14 cellular contexts compared by ENCODE assay signal in the genomic region with DNA sequence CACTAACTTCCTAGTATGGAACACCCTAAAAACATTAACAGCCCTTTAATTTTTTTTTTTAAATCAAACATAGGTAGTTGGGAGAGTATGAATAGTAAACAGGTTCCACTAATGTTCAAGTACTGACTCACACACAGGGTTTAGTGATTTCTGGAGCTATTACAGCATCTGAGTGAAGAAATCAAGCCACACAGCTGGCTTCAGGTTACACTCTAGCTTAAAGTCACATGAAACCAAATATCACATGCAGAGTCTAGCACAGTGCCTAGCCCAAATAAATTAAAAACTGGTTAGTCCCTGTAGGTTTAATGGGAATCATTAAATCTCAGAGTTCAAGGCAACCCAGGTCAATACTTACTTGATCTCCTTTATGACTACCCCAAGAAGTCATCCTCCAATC. TPM values are rescaled to one million over a fixed set of nuclear protein-coding genes. Genes with fewer than 3 reads are reported as not detected.
A peak's percentile ranks its signal among the peaks of the same experiment; 100 is the strongest.
DNase-seq lines count a peak whose midpoint lies in the region; ATAC-seq and TF ChIP-seq lines count a peak whose summit lies in the region.
"Had no signal": no experiment of that assay in that cellular context is flagged by ENCODE, and none has a peak within 500 bp of the region (broad histone marks: within the 10 kb centered on the region; RNA-seq: fewer than 3 reads in every experiment).

No MANE protein-coding gene starts in this region.

- no peak overlapping the region for H2BK120ac ChIP-seq in IMR-90 (ENCODE audit: low read depth, low read length)
- H2BK120ac ChIP-seq in mesenchymal stem cell (ENCODE audit: low read depth, low read length) = no peak overlapping the region

- H4K8ac ChIP-seq in IMR-90 (ENCODE audit: low read depth in 2 of 2, low read length in 2 of 2) = no peak overlapping the region
- no peak overlapping the region for H4K8ac ChIP-seq in mesenchymal stem cell (ENCODE audit: low read length)

- H3K23ac ChIP-seq in IMR-90 (ENCODE audit: low read depth, low read length) (peak overlapping the region; percentile 7; the same call in 1 of the 2 replicates), mesenchymal stem cell (ENCODE audit: low read length in 2 of 2) (no peak overlapping the region)

- TF ChIP-seq CTCF in BJ (IDR thresholded peaks at IDR 0.05; ENCODE audit: insufficient read depth, low read depth, low read length) (no peak), IMR-90 (conservative IDR thresholded peaks at IDR 0.05; ENCODE audit: low read depth, low read length) (no peak), osteocyte (IDR thresholded peaks at IDR 0.05) (no peak)

- H3K27ac Mint-ChIP-seq in osteocyte (ENCODE audit: unreplicated experiment) (no peak overlapping the region), T-cell (no peak overlapping the region)
- H3K27ac Mint-ChIP-seq: T-helper 1 cell treated with Interleukin-12 subunit alpha and Interleukin-12 subunit beta and Interleukin-4 antibody, amounts not matched to agents 30 μg/mL and 1 μg/mL, for 36 hours had no signal

- intact Hi-C loops in IMR-90 (cut with micrococcal nuclease) (no loop called here), posterior cingulate gyrus (cut with DNase I) (no loop called here)

- H3K9me1 ChIP-seq in IMR-90 (ENCODE audit: insufficient read depth, low read length) = no peaks in the 10 kb centered on the region; the same call in 1 of the 2 replicates

- H3K79me1 ChIP-seq in IMR-90 (ENCODE audit: low read depth in 1 of 2, low read length in 2 of 2) (peaks cover 4 to 46% of the 10 kb centered on the region in 2 experiments), mesenchymal stem cell (replicated peaks; ENCODE audit: low read length, poor library complexity, severe bottlenecking) (peaks cover 23% of the 10 kb centered on the region)

- no peak overlapping the region for H3K14ac ChIP-seq in IMR-90 (replicated peaks; ENCODE audit: low read depth, low read length)
- H3K14ac ChIP-seq in mesenchymal stem cell (ENCODE audit: low read length in 2 of 2) = no peak overlapping the region

- H3K9ac ChIP-seq in IMR-90 (ENCODE audit: low read depth, low read length) (no peak overlapping the region), duodenal mucosa (ENCODE audit: low read depth in 1 of 2, low read length in 2 of 2) (no peak overlapping the region), mesenchymal stem cell (ENCODE audit: low read length) (no peak overlapping the region)

- no peak overlapping the region for H2BK20ac ChIP-seq in IMR-90 (ENCODE audit: low read depth, low read length)

- H3K36me3 ChIP-seq in BJ (ENCODE audit: control insufficient read depth, insufficient read depth, low read length) = no peaks in the 10 kb centered on the region
- no peaks in the 10 kb centered on the region for H3K36me3 ChIP-seq in IMR-90 (ENCODE audit: control insufficient read depth, insufficient read depth, low read length)
- H3K36me3 ChIP-seq in duodenal mucosa (ENCODE audit: control insufficient read depth in 1 of 2, insufficient read depth in 2 of 2, low read length in 2 of 2) = peaks cover 0 to 5% of the 10 kb centered on the region in 2 donors
- H3K36me3 ChIP-seq in mesenchymal stem cell (ENCODE audit: control insufficient read depth in 1 of 2, insufficient read depth in 2 of 2, low read depth in 1 of 2, low read length in 2 of 2) = peaks cover 0 to 4% of the 10 kb centered on the region in 2 experiments
- H3K36me3 ChIP-seq: adrenal gland, prostate gland, tibial artery had no signal

- DNase-seq in BJ (ENCODE audit: low read depth) (peak; percentile 67), IMR-90 (peak; percentile 91), mesenchymal stem cell (peak; percentile 68), osteocyte (ENCODE audit: extremely low spot score, unreplicated experiment) (no peak), NCI-H2227 (lab: John Stamatoyannopoulos, UW; ENCODE audit: unreplicated experiment) (no peak), T-cell (no peak), posterior cingulate gyrus (no peak)
- DNase-seq: adrenal gland; NCI-H1417 treated with DMSO at 0.1 percent for 48 hours; NK-92 treated with Interleukin-12 subunit alpha and Interleukin-12 subunit beta, amount 100 ng/mL, for 24 hours; tibial artery had no signal

- H2BK15ac ChIP-seq in IMR-90 (ENCODE audit: low read depth, low read length) (no peak overlapping the region; the same call in 2 of the 3 replicates), mesenchymal stem cell (ENCODE audit: low read depth, poor library complexity, severe bottlenecking) (no peak overlapping the region)

- H3K4me2 ChIP-seq in IMR-90 (ENCODE audit: low read depth, low read length) = no peak overlapping the region
- H3K4me2 ChIP-seq in mesenchymal stem cell (ENCODE audit: low read length, poor library complexity, severe bottlenecking) = no peak overlapping the region

- H4K91ac ChIP-seq in IMR-90 (ENCODE audit: insufficient read depth, low read depth, low read length) (no peak overlapping the region), mesenchymal stem cell (ENCODE audit: low read length) (no peak overlapping the region)

- no peak overlapping the region for H3K56ac ChIP-seq in IMR-90 (ENCODE audit: extremely low read depth, insufficient read depth, low read length)

- H3K4me1 ChIP-seq in IMR-90 (ENCODE audit: control insufficient read depth, insufficient read depth, low read length) = peaks cover 5% of the 10 kb centered on the region
- H3K4me1 ChIP-seq in duodenal mucosa (ENCODE audit: control insufficient read depth in 1 of 2, insufficient read depth in 2 of 2, low read length in 2 of 2) = peaks cover 0 to 12% of the 10 kb centered on the region in 2 donors
- peaks cover 4% of the 10 kb centered on the region for H3K4me1 ChIP-seq in mesenchymal stem cell (ENCODE audit: control insufficient read depth, insufficient read depth, low read depth, low read length)
- H3K4me1 ChIP-seq: adrenal gland, prostate gland, tibial artery had no signal

- H3K4me3 ChIP-seq in BJ (ENCODE audit: low read depth, low read length) (no peak overlapping the region), IMR-90 (ENCODE audit: insufficient read depth, low read depth, low read length) (no peak overlapping the region), duodenal mucosa (ENCODE audit: low read depth in 1 of 2, low read length in 2 of 2) (no peak overlapping the region), mesenchymal stem cell (ENCODE audit: insufficient read depth in 1 of 2, low read depth in 1 of 2, low read length in 2 of 2) (no peak overlapping the region)
- H3K4me3 ChIP-seq: adrenal gland, prostate gland, tibial artery had no signal

- H4K20me1 ChIP-seq in IMR-90 (ENCODE audit: insufficient read depth, low read length) = no peaks in the 10 kb centered on the region; the same call in 1 of the 2 replicates

- no peaks in the 10 kb centered on the region for H3K9me3 ChIP-seq in IMR-90 (ENCODE audit: control insufficient read depth, insufficient read depth, low read length)
- H3K9me3 ChIP-seq in duodenal mucosa (ENCODE audit: control insufficient read depth in 1 of 2, low read length in 2 of 2) = no peaks in the 10 kb centered on the region
- H3K9me3 ChIP-seq in mesenchymal stem cell (ENCODE audit: control insufficient read depth, low read length) = no peaks in the 10 kb centered on the region
- H3K9me3 ChIP-seq: adrenal gland, prostate gland, tibial artery had no signal

- H3K9me3 Mint-ChIP-seq in osteocyte (ENCODE audit: unreplicated experiment) = no peaks in the 10 kb centered on the region
- H3K9me3 Mint-ChIP-seq in T-cell = no peaks in the 10 kb centered on the region
- H3K9me3 Mint-ChIP-seq: T-helper 1 cell treated with Interleukin-12 subunit alpha and Interleukin-12 subunit beta and Interleukin-4 antibody, amounts not matched to agents 30 μg/mL and 1 μg/mL, for 36 hours had no signal

- H3K4ac ChIP-seq in IMR-90 (ENCODE audit: low read depth, low read length) (no peak overlapping the region), mesenchymal stem cell (ENCODE audit: low read depth in 1 of 2, low read length in 2 of 2) (no peak overlapping the region)

- CTCF ChIA-PET in BJ (lab: Yijun Ruan, JAX) (interaction anchor here (1.6 kb wide), 1 partner anchor 10 kb away, joined by 11 read pairs; no protein-coding TSS in a partner anchor), IMR-90 (lab: Yijun Ruan, JAX) (no interaction called here), T-cell (lab: Charles Lee) (no interaction called here)

- H3K18ac ChIP-seq in IMR-90 (ENCODE audit: low read depth, low read length) (no peak overlapping the region), mesenchymal stem cell (ENCODE audit: low read depth in 1 of 2, low read length in 2 of 2) (no peak overlapping the region)

- H3K27me3 ChIP-seq in BJ (ENCODE audit: control insufficient read depth, insufficient read depth, low read length) (no peaks in the 10 kb centered on the region), IMR-90 (ENCODE audit: control insufficient read depth, insufficient read depth, low read length) (no peaks in the 10 kb centered on the region), duodenal mucosa (ENCODE audit: control insufficient read depth in 1 of 2, insufficient read depth in 2 of 2, low read length in 2 of 2) (no peaks in the 10 kb centered on the region), mesenchymal stem cell (ENCODE audit: control insufficient read depth in 1 of 2, insufficient read depth in 1 of 2, low read length in 2 of 2) (no peaks in the 10 kb centered on the region)
- H3K27me3 ChIP-seq: adrenal gland, tibial artery had no signal

- dilution Hi-C loops in IMR-90 (cut with HindIII; ENCODE audit: low sequenced_read_pairs, unreplicated experiment) = no loop called here

- H2AFZ ChIP-seq in IMR-90 (replicated peaks; ENCODE audit: low read length, poor library complexity) (no peak overlapping the region), mesenchymal stem cell (ENCODE audit: low read depth, low read length) (no peak overlapping the region)

- H3K4me3 Mint-ChIP-seq in osteocyte (ENCODE audit: unreplicated experiment) (no peak overlapping the region), T-cell (no peak overlapping the region)
- H3K4me3 Mint-ChIP-seq: T-helper 1 cell treated with Interleukin-12 subunit alpha and Interleukin-12 subunit beta and Interleukin-4 antibody, amounts not matched to agents 30 μg/mL and 1 μg/mL, for 36 hours had no signal

- H3K4me1 Mint-ChIP-seq in osteocyte (ENCODE audit: unreplicated experiment) = peaks cover 9% of the 10 kb centered on the region
- no peaks in the 10 kb centered on the region for H3K4me1 Mint-ChIP-seq in T-cell

- H4K5ac ChIP-seq in IMR-90 (ENCODE audit: low read depth, low read length) = no peak overlapping the region

- no peak overlapping the region for H2BK12ac ChIP-seq in mesenchymal stem cell (ENCODE audit: low read length in 2 of 2)

- TF ChIP-seq RAD21 in IMR-90 (IDR thresholded peaks at IDR 0.05; ENCODE audit: low read length) = no peak

- H2BK5ac ChIP-seq in IMR-90 (ENCODE audit: low read depth, low read length, poor library complexity, severe bottlenecking) = peak overlapping the region; percentile 44
- H2BK5ac ChIP-seq in mesenchymal stem cell (ENCODE audit: low read depth, low read length, poor library complexity, severe bottlenecking) = no peak overlapping the region

- no TSS peak for BruUV-seq in IMR-90 (replicated peaks; lab: Mats Ljungman, UMichigan)

- POLR2A ChIA-PET in BJ (lab: Charles Lee) = no interaction called here
- POLR2A ChIA-PET in IMR-90 (lab: Charles Lee; ENCODE audit: unreplicated experiment) = interaction anchor here (1.2 kb wide), 1 partner anchor 10 kb away, joined by 7 read pairs; no protein-coding TSS in a partner anchor
- POLR2A ChIA-PET in T-cell (lab: Charles Lee) = no interaction called here

- H3K27ac ChIP-seq in IMR-90 (ENCODE audit: insufficient read depth, low read length) (no peak overlapping the region), duodenal mucosa (ENCODE audit: low read depth, low read length) (peak overlapping the region; percentile 2), mesenchymal stem cell (ENCODE audit: low read length, poor library complexity, severe bottlenecking) (peak overlapping the region; percentile 88)
- H3K27ac ChIP-seq: adrenal gland, prostate gland, tibial artery had no signal

- H3K36me3 Mint-ChIP-seq in osteocyte (ENCODE audit: unreplicated experiment) (no peaks in the 10 kb centered on the region), T-cell (peaks cover 4% of the 10 kb centered on the region)

- H3K27me3 Mint-ChIP-seq in osteocyte (ENCODE audit: unreplicated experiment) (no peaks in the 10 kb centered on the region), T-cell (no peaks in the 10 kb centered on the region)

- H2AK5ac ChIP-seq in IMR-90 (ENCODE audit: low read depth, low read length) (no peak overlapping the region), mesenchymal stem cell (ENCODE audit: low read length, severe bottlenecking) (peak overlapping the region; percentile 60)

- no peak for TF ChIP-seq POLR2A in IMR-90 (IDR thresholded peaks at IDR 0.05; ENCODE audit: low read depth, low read length)

- ATAC-seq in IMR-90 (ENCODE audit: low read depth) (peak; percentile 85), T-cell (replicated peaks in 1 of 4) (no peak)

- H2AK9ac ChIP-seq in IMR-90 (replicated peaks; ENCODE audit: low read depth, low read length, poor library complexity) = no peak overlapping the region

- in situ Hi-C loops in IMR-90 (cut with MboI; ENCODE audit: low sequenced_read_pairs) = no loop called here

RNA-seq across cellular contexts. Expression of gene PANK1, which starts 11.6 kb away (rescaled TPM):
- polyA plus RNA-seq in BJ (2011; rRNA removed) (3.9 and 4.2 TPM in 2 replicates), IMR-90 (2012; rRNA removed) (3.0 TPM in 2 replicates)
- 4.6 and 6.6 TPM in 2 replicates for polyA minus RNA-seq in BJ (2011; rRNA and poly(A)+ RNA removed)
- total RNA-seq in IMR-90 (2012; rRNA removed) (6.7 and 8.8 TPM in 2 replicates), osteocyte (6.6 and 7.4 TPM in 2 replicates), T-cell (1 to 10 TPM; 1.4 to 2.0 (median 1.8) TPM)
- polyA plus RNA-seq in IMR-90 (2012; cell fraction: cytosol; rRNA removed) = 0.77 and 0.88 TPM in 2 replicates
- 0.70 and 2.1 TPM in 2 replicates for polyA plus RNA-seq in IMR-90 (2012; cell fraction: nucleus; rRNA removed; ENCODE audit: low replicate concordance)
- polyA plus RNA-seq in mesenchymal stem cell (2013, experiment 1 of 2) = 6.9 TPM
- polyA plus RNA-seq in mesenchymal stem cell (2013, experiment 2 of 2) = 7.7 TPM

Comparison
In these comparisons a context has a peak if more than half of its experiments do, and no peak if none do; other contexts are left out.
1. DNase-seq: peak in BJ (single experiment), IMR-90 (single experiment) and mesenchymal stem cell (single experiment); none in osteocyte (single experiment), NCI-H2227 (single experiment), T-cell (0 of 34) and posterior cingulate gyrus (0 of 10).